8 cellular contexts compared by ENCODE assay signal in the genomic region with DNA sequence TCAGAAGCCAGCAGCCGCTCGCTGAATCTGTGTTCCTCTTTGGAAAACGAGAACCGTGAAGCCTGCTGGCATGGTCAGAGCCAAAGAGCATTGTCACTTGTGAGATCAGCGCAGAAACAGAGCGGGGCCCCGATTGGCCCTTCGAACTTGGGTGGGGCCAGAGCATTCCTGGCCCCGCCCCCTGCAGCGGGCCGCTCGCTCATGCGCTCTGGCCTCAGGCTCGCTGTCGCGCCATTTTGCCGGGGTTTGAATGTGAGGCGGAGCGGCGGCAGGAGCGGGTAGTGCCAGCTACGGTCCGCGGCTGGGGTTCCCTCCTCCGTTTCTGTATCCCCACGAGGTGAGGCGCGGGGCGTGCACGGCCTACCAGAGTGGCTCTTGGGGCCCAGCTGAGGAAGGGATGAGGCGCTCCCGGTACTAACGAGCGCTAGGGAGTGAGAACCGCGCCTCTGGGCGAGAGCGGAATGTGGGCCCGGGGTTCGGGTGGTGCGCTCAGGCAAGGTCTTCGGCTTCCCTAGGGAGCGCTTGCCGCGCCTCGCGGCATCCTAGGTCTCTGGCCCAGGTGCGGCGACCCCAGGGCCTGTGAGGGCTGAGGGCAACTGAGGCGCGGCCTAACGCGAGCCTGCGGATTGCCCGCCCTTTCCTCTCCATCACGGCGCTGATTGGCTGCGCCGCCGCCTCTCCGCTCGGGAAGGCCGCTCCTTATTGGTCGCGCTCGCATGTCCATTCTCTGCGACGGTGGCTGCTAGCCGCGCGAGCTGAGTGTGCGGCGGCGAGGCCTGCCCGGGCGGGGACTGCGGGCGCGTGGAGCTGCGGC. TPM values are rescaled to one million over a fixed set of nuclear protein-coding genes. Genes with fewer than 3 reads are reported as not detected.
DNase-seq lines count a peak whose midpoint lies in the region; ATAC-seq and TF ChIP-seq lines count a peak whose summit lies in the region.

A gene with protein sequence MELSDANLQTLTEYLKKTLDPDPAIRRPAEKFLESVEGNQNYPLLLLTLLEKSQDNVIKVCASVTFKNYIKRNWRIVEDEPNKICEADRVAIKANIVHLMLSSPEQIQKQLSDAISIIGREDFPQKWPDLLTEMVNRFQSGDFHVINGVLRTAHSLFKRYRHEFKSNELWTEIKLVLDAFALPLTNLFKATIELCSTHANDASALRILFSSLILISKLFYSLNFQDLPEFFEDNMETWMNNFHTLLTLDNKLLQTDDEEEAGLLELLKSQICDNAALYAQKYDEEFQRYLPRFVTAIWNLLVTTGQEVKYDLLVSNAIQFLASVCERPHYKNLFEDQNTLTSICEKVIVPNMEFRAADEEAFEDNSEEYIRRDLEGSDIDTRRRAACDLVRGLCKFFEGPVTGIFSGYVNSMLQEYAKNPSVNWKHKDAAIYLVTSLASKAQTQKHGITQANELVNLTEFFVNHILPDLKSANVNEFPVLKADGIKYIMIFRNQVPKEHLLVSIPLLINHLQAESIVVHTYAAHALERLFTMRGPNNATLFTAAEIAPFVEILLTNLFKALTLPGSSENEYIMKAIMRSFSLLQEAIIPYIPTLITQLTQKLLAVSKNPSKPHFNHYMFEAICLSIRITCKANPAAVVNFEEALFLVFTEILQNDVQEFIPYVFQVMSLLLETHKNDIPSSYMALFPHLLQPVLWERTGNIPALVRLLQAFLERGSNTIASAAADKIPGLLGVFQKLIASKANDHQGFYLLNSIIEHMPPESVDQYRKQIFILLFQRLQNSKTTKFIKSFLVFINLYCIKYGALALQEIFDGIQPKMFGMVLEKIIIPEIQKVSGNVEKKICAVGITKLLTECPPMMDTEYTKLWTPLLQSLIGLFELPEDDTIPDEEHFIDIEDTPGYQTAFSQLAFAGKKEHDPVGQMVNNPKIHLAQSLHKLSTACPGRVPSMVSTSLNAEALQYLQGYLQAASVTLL (plus strand): TSS at position 226 of the 814 bp plus-strand sequence. CDS start 12,152 bp downstream, outside the sequence.

- DNase-seq in ELF-1 (ENCODE audit: low read depth, low spot score) (peak; percentile 97), H7 (peak; percentile 96), M059J (ENCODE audit: low read depth) (peak; percentile 95), SHP77 (lab: John Stamatoyannopoulos, UW) (peak; percentile 86 to 92), fibroblast of pulmonary artery (ENCODE audit: low read depth) (peak; percentile 96)
- DNase-seq in activated effector memory CD4-positive, alpha-beta T cell treated with Interleukin-2 at 50 U/mL for 16 hours = peak; percentile 91
- DNase-seq in natural killer cell treated with Interleukin-12 subunit alpha and Interleukin-12 subunit beta and Interleukin-15 and Interleukin-18, amount 100 ng/mL, for 72 hours (ENCODE audit: low spot score) = peak; percentile 95
- DNase-seq in stimulated activated naive CD8-positive, alpha-beta T cell treated with anti-CD3 and anti-CD28 coated beads, Interleukin-15, Interleukin-2, amounts not matched to agents 100 U/mL and 50 U/mL, for 24 hours = peak; percentile 96

- H3K27me3 Mint-ChIP-seq in natural killer cell treated with Interleukin-12 subunit alpha and Interleukin-12 subunit beta and Interleukin-15 and Interleukin-18, amount 100 ng/mL, for 72 hours = no peaks in the 10 kb centered on the region

- peak within 1 kb of the TSS; percentile 100 for H3K4me3 ChIP-seq in H7 (ENCODE audit: insufficient read depth, low read depth, low read length)
- H3K4me3 ChIP-seq in fibroblast of pulmonary artery (replicated peaks; ENCODE audit: low read depth, low read length) = peak within 1 kb of the TSS; percentile 99

- no peaks in the 10 kb centered on the region; the same call in 1 of the 2 replicates for H3K36me3 ChIP-seq in H7 (replicated peaks; ENCODE audit: control insufficient read depth, insufficient read depth, low read length)

- H3K27ac Mint-ChIP-seq in natural killer cell treated with Interleukin-12 subunit alpha and Interleukin-12 subunit beta and Interleukin-15 and Interleukin-18, amount 100 ng/mL, for 72 hours = peak within 1 kb of the TSS; percentile 99

- peaks cover 24 to 25% of the 10 kb centered on the region in 2 donors for H3K4me1 Mint-ChIP-seq in natural killer cell treated with Interleukin-12 subunit alpha and Interleukin-12 subunit beta and Interleukin-15 and Interleukin-18, amount 100 ng/mL, for 72 hours (ENCODE audit: low read depth in 2 of 2)

- H3K4me3 Mint-ChIP-seq in natural killer cell treated with Interleukin-12 subunit alpha and Interleukin-12 subunit beta and Interleukin-15 and Interleukin-18, amount 100 ng/mL, for 72 hours = peak within 1 kb of the TSS; percentile 90

- H3K9me3 Mint-ChIP-seq in natural killer cell treated with Interleukin-12 subunit alpha and Interleukin-12 subunit beta and Interleukin-15 and Interleukin-18, amount 100 ng/mL, for 72 hours = no peaks in the 10 kb centered on the region

- H3K36me3 Mint-ChIP-seq in natural killer cell treated with Interleukin-12 subunit alpha and Interleukin-12 subunit beta and Interleukin-15 and Interleukin-18, amount 100 ng/mL, for 72 hours = peaks cover 11% of the 10 kb centered on the region

- ATAC-seq in natural killer cell treated with Interleukin-12 subunit alpha and Interleukin-12 subunit beta and Interleukin-15 and Interleukin-18, amount 100 ng/mL, for 72 hours = peak; percentile 95 to 96
- ATAC-seq in stimulated activated naive CD8-positive, alpha-beta T cell treated with anti-CD3 and anti-CD28 coated beads, Interleukin-15, Interleukin-2, amounts not matched to agents 100 U/mL and 50 U/mL, for 24 hours = peak; percentile 94

- TF ChIP-seq CTCF in fibroblast of pulmonary artery (IDR thresholded peaks at IDR 0.05; ENCODE audit: low read length, missing control alignments) = no peak

- H3K27me3 ChIP-seq in H7 (ENCODE audit: control insufficient read depth, insufficient read depth, low read length) = no peaks in the 10 kb centered on the region

RNA-seq across cellular contexts. Expression of the gene that starts here (rescaled TPM):
- 214 and 248 TPM in 2 replicates for total RNA-seq in H7 (2014; rRNA removed; shearing (Covaris generic))
- 217 and 266 TPM in 2 replicates for total RNA-seq in M059J (2014; rRNA removed; shearing (Covaris generic))
- total RNA-seq in natural killer cell treated with Interleukin-12 subunit alpha and Interleukin-12 subunit beta and Interleukin-15 and Interleukin-18, amount 100 ng/mL, for 72 hours = 100 to 1,000 TPM in 1 of 2 donors, 10 to 100 TPM in 1; 69.1 to 108 TPM

Comparison
In these comparisons a context has a peak if more than half of its experiments do, and no peak if none do; other contexts are left out.
1. Peak in every context shown above with its lines: DNase-seq, ATAC-seq and H3K4me3 ChIP-seq.